18 cellular contexts compared by ENCODE assay signal in the genomic region with DNA sequence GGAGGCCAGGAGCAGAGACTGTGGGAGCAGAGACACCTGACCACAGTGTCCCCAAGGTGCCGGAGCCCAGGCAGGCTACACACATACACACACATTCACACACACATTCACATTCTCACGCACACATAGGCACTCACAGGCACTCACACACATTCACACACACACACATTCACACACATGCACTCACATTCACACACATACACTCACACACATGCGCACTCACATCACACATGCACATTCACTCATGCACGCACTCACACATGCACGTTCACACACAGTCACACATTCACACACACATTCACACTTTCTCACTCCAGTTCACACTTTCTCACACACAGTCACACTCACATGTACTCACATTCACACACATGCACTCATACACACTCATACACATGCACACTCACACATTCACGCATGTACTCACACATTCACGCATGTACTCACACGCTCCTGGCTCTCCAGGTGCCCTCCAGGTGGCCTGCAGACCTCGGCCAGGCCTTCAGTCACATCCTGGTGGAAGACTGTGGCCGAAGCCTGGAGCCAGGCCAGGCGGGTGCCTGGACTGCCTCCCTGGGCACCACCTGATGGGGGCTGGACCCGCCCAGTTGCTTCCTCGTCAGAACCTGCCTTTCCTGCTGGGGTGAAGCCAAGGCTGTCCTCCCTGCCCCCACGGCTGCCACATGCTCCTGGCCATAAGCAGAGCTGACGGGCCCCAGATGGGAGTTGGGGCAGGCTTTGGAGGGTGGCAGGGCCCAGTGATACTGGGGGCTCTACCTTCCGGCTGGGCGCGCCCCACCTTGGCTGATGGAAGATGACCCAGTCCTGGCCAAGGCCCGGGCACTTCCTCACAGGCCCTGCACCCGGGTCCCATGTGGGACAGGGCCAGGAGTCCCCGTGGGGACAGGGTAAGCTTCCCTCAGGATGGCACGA.
DNase-seq lines count a peak whose midpoint lies in the region; ATAC-seq and TF ChIP-seq lines count a peak whose summit lies in the region.
"Had no signal": no experiment of that assay in that cellular context is flagged by ENCODE, and none has a peak within 500 bp of the region (broad histone marks: within the 10 kb centered on the region; RNA-seq: fewer than 3 reads in every experiment).

No MANE protein-coding gene starts in this region.

- CTCF ChIA-PET in RWPE1 (lab: Yijun Ruan, JAX), result no interaction called here

- DNase-seq in HT-29 (ENCODE audit: low spot score) (peak; percentile 92), RWPE1 (ENCODE audit: low spot score) (peak; percentile 60), left ventricle myocardium superior (peak; percentile 24), spleen (peak; percentile 60), GM20000 (ENCODE audit: low spot score) (no peak), pons (ENCODE audit: low spot score) (no peak)
- DNase-seq: activated CD4-positive, alpha-beta T cell treated with anti-CD3 and anti-CD28 coated beads for 48 hours; activated T-cell treated with anti-CD3 and anti-CD28 coated beads, Interleukin-2, amount 50 U/mL, for 48 hours; amygdala; midbrain; NCI-H1105; NCI-H226; OCI-M1; stimulated activated CD4-positive, alpha-beta T cell treated with anti-CD3 and anti-CD28 coated beads, Interleukin-4, amount 100 ng/mL, for 1 hour; T-cell had no signal

- peak overlapping the region; percentile 70 for H3K27ac ChIP-seq in RWPE1
- no peak overlapping the region for H3K27ac ChIP-seq in spleen
- H3K27ac ChIP-seq: BLaER1 treated with 17β-estradiol and CSF1 and Interleukin-3, amounts not matched to agents 10 nM and 100 nM had no signal

- H3K9me3 ChIP-seq in spleen, result no peaks in the 10 kb centered on the region
- H3K9me3 ChIP-seq: BLaER1 treated with 17β-estradiol and CSF1 and Interleukin-3, amounts not matched to agents 10 nM and 100 nM; HAP-1 had no signal

- POLR2A ChIA-PET in RWPE1 (lab: Yijun Ruan, JAX; ENCODE audit: low non-redundant PET), result no interaction called here

- no peaks in the 10 kb centered on the region for H3K4me1 ChIP-seq in spleen
- H3K4me1 ChIP-seq: HAP-1 had no signal

- WGBS in spleen, 5 donors, result 83 to 89% (median 85%) methylated on average over 20 to 22 of the region's 22 CpGs

- TF ChIP-seq CTCF in RWPE1 (conservative IDR thresholded peaks at IDR 0.05; ENCODE audit: low read depth) (no peak), spleen (IDR thresholded peaks at IDR 0.05 in 8 of 11, conservative IDR thresholded peaks at IDR 0.05 in 3 of 11) (no peak), GM20000 (IDR thresholded peaks at IDR 0.05; ENCODE audit: extremely low read depth, missing control alignments) (no peak)

- peaks cover 0 to 91% (median 57%) of the 10 kb centered on the region in 7 donors for H3K27me3 ChIP-seq in spleen (replicated peaks in 1 of 7)

- ATAC-seq in left ventricle myocardium superior, result no peak
- no peak for ATAC-seq in GM21423 (IDR thresholded peaks at IDR 0.05; ENCODE audit: unreplicated experiment)
- ATAC-seq: T-cell had no signal

- no peak overlapping the region for H3K4me3 ChIP-seq in spleen
- H3K4me3 ChIP-seq: BLaER1 treated with 17β-estradiol and CSF1 and Interleukin-3, amounts not matched to agents 10 nM and 100 nM; HAP-1 had no signal

- intact Hi-C loops in left ventricle myocardium superior (cut with micrococcal nuclease), result no loop called here
- intact Hi-C loops in spleen (cut with DNase I; ENCODE audit: low total_unique reads), result no loop called here

- TF ChIP-seq POLR2A in spleen (IDR thresholded peaks at IDR 0.05), result no peak

- H3K36me3 ChIP-seq in spleen, result no peaks in the 10 kb centered on the region
- H3K36me3 ChIP-seq: BLaER1 treated with 17β-estradiol and CSF1 and Interleukin-3, amounts not matched to agents 10 nM and 100 nM; HAP-1 had no signal

Comparison
In these comparisons a context has a peak if more than half of its experiments do, and no peak if none do; other contexts are left out.
1. DNase-seq: peak in HT-29 (single experiment), RWPE1 (single experiment), left ventricle myocardium superior (single experiment) and spleen (single experiment); none in GM20000 (single experiment) and pons (single experiment).